Comparison of ENCODE assay signal across 9 cellular contexts in the genomic region with DNA sequence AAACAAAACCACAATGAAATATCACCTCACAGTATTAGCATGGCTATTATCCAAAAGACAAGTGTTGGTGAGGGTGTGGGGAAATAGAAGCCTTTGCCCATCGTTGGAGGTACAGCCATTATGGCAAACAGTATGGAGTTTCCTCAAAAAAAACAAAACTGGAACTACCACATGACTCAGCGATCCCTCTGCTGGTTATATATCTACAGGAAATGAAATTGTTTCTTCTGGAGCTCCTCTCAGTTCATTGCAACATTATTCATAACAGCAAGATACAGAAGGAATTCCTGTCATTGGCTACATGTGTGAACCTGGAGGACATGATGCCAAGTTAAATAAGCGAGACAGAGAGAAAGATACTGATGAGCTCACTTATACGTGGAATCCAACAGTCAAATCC. TPM values are rescaled to one million over a fixed set of nuclear protein-coding genes. Genes with fewer than 3 reads are reported as not detected.
DNase-seq lines count a peak whose midpoint lies in the region; ATAC-seq, FAIRE-seq and TF ChIP-seq lines count a peak whose summit lies in the region.
"Had no signal": no experiment of that assay in that cellular context is flagged by ENCODE, and none has a peak within 500 bp of the region (broad histone marks: within the 10 kb centered on the region; RNA-seq: fewer than 3 reads in every experiment).

No MANE protein-coding gene starts in this region.

- peaks cover 0 to 4% of the 10 kb centered on the region in 2 donors for H3K36me3 ChIP-seq in ascending aorta

- intact Hi-C loops in ascending aorta (cut with DNase I) (loop anchor here (5.0 kb wide), 5 partner anchors 189 to 1839 kb away; partner anchors contain the start of genes DNAJB6, INSIG1, LMBR1 and NOM1), posterior vena cava (cut with DNase I) (no loop called here)

- peak overlapping the region; percentile 28 to 50 for H3K27ac ChIP-seq in ascending aorta

- H3K9me3 Mint-ChIP-seq in naive thymus-derived CD8-positive, alpha-beta T cell = no peaks in the 10 kb centered on the region

- no peak overlapping the region for H3K4me3 ChIP-seq in ascending aorta

- H3K4me1 ChIP-seq in ascending aorta = peaks cover 9 to 16% of the 10 kb centered on the region in 2 donors

- no peak for TF ChIP-seq POLR2A in GM12891 (IDR thresholded peaks at IDR 0.05; ENCODE audit: low read depth, low read length)

- no peak for TF ChIP-seq CTCF in ascending aorta (IDR thresholded peaks at IDR 0.05)

- POLR2A ChIA-PET in naive thymus-derived CD8-positive, alpha-beta T cell (lab: Charles Lee) = no interaction called here

- DNase-seq in EH (ENCODE audit: low read depth) (peak; percentile 85), MV-4-11 (lab: John Stamatoyannopoulos, UW) (peak; percentile 89), ascending aorta (ENCODE audit: low spot score in 2 of 2) (no peak), posterior vena cava (ENCODE audit: low spot score) (no peak), D341Med (ENCODE audit: low spot score) (no peak), GM12891 (ENCODE audit: insufficient read length, low spot score) (no peak), SKM-1 treated with dmso at 0.1 percent for 144 hours (lab: John Stamatoyannopoulos, UW; ENCODE audit: unreplicated experiment) (no peak)
- DNase-seq in naive thymus-derived CD8-positive, alpha-beta T cell = no peak

- no peaks in the 10 kb centered on the region for H3K9me3 ChIP-seq in ascending aorta

- H3K27me3 ChIP-seq in ascending aorta = no peaks in the 10 kb centered on the region

- ATAC-seq in naive thymus-derived CD8-positive, alpha-beta T cell = no peak

- peak overlapping the region in 8 of 10 donors; percentile 7 to 84 (median 41) for H3K27ac Mint-ChIP-seq in naive thymus-derived CD8-positive, alpha-beta T cell

- peaks cover 0 to 9% (median 0%) of the 10 kb centered on the region in 3 donors for H3K36me3 Mint-ChIP-seq in naive thymus-derived CD8-positive, alpha-beta T cell

- FAIRE-seq in GM12891 (lab: Jason Lieb, UNC) = no peak
- FAIRE-seq: islet of Langerhans had no signal

- peaks cover 0 to 8% (median 0%) of the 10 kb centered on the region in 5 donors for H3K27me3 Mint-ChIP-seq in naive thymus-derived CD8-positive, alpha-beta T cell

- H3K4me1 Mint-ChIP-seq in naive thymus-derived CD8-positive, alpha-beta T cell = peaks cover 9 to 30% (median 26%) of the 10 kb centered on the region in 4 donors

- H3K4me3 Mint-ChIP-seq in naive thymus-derived CD8-positive, alpha-beta T cell = peak overlapping the region in 6 of 10 donors; percentile 12 to 69 (median 34)

TF ChIP-seq in GM12891, 5 proteins besides CTCF, POLR2A, EP300 and RAD21:
- TF ChIP-seq PAX5 (IDR thresholded peaks at IDR 0.05; ENCODE audit: insufficient read depth, low read length, severe bottlenecking) = no peak
- TF ChIP-seq POLR2AphosphoS5 (IDR thresholded peaks at IDR 0.05; ENCODE audit: low read depth, low read length) = no peak

RNA-seq across cellular contexts. Expression of gene UBE3C, which starts 2.4 kb away (rescaled TPM):
- total RNA-seq in ascending aorta = 31.7 TPM
- 10 to 100 TPM; 55.8 to 59.4 TPM for total RNA-seq in naive thymus-derived CD8-positive, alpha-beta T cell
- 10 to 100 TPM; 17.5 to 29.0 (median 27.3) TPM for polyA plus RNA-seq in naive thymus-derived CD8-positive, alpha-beta T cell
- total RNA-seq in posterior vena cava = 10 to 100 TPM; 58.7 to 62.4 TPM
- polyA plus RNA-seq in GM12891 (2012; ENCODE audit: low read depth, missing spikeins) = 24.6 TPM

Comparison
In these comparisons a context has a peak if more than half of its experiments do, and no peak if none do; other contexts are left out.
1. DNase-seq: peak in EH (single experiment) and MV-4-11 (single experiment); none in ascending aorta (0 of 2), naive thymus-derived CD8-positive, alpha-beta T cell (0 of 10), posterior vena cava (single experiment), D341Med (single experiment), GM12891 (single experiment) and SKM-1 treated with dmso at 0.1 percent for 144 hours (single experiment).